Comparison of ENCODE assay signal across 8 cellular contexts in genomic region chr7:154913645-154914579, GRCh38.
DNase-seq lines count a peak whose midpoint lies in the region; ATAC-seq, FAIRE-seq and TF ChIP-seq lines count a peak whose summit lies in the region.

No MANE protein-coding gene starts in this region.

- dilution Hi-C loops in keratinocyte (cut with MboI; ENCODE audit: extremely low pct_ligation_motif_present, low sequenced_read_pairs): no loop called here

- H3K27ac ChIP-seq in 22Rv1 (no peak overlapping the region), caudate nucleus (ENCODE audit: low read depth, low read length) (peak overlapping the region; percentile 44), keratinocyte (ENCODE audit: control insufficient read depth, insufficient read depth, low read length) (no peak overlapping the region)

- H2AFZ ChIP-seq in keratinocyte (ENCODE audit: control insufficient read depth, low read length): peak overlapping the region; percentile 80

- H4K20me1 ChIP-seq in keratinocyte (ENCODE audit: control insufficient read depth, extremely low read depth, insufficient read depth, low read length): no peaks in the 10 kb centered on the region

- H3K79me2 ChIP-seq in keratinocyte (ENCODE audit: control insufficient read depth, insufficient read depth, low read length): no peaks in the 10 kb centered on the region

- H3K4me3 ChIP-seq in keratinocyte (ENCODE audit: control insufficient read depth in 2 of 3, extremely low read depth in 1 of 3, insufficient read depth in 2 of 3, low read depth in 1 of 3, low read length in 3 of 3): peak overlapping the region in 2 of 3 experiments; percentile 18 to 38

- H3K9ac ChIP-seq in keratinocyte (ENCODE audit: control insufficient read depth, extremely low read depth, insufficient read depth, low read length): no peak overlapping the region

- TF ChIP-seq CTCF in 22Rv1 (IDR thresholded peaks at IDR 0.05): peak; percentile 98
- TF ChIP-seq CTCF in keratinocyte (optimal IDR thresholded peaks at IDR 0.05 in 1 of 3, IDR thresholded peaks at IDR 0.05 in 1 of 3, conservative IDR thresholded peaks at IDR 0.05 in 1 of 3; ENCODE audit: extremely low read depth in 1 of 3, insufficient read depth in 2 of 3, low read length in 3 of 3): peak; percentile 75 to 91 (median 78)

- no peaks in the 10 kb centered on the region for H3K4me1 ChIP-seq in keratinocyte (ENCODE audit: control insufficient read depth, extremely low read depth, insufficient read depth, low read length)

- ATAC-seq in GM18505 (IDR thresholded peaks at IDR 0.05; ENCODE audit: unreplicated experiment) (peak; percentile 99), HG02970 (IDR thresholded peaks at IDR 0.05; ENCODE audit: low FRiP score, unreplicated experiment) (peak; percentile 92)

- DNase-seq in NCI-H187 treated with DMSO at 0.1 percent for 48 hours (lab: John Stamatoyannopoulos, UW): peak; percentile 23
- DNase-seq in activated CD4-positive, CD25-positive, alpha-beta regulatory T cell treated with anti-CD3 and anti-CD28 coated beads, Interleukin-2, amount 50 U/mL, for 16 hours (ENCODE audit: low read depth, low spot score): peak; percentile 75
- DNase-seq in caudate nucleus (lab: John Stamatoyannopoulos, UW): peak in 60 of 61 donors; percentile 32 to 91 (median 74)
- DNase-seq in keratinocyte (ENCODE audit: low read depth, low spot score): peak; percentile 32
- DNase-seq in stimulated activated CD4-positive, alpha-beta T cell treated with anti-CD3 and anti-CD28 coated beads, Interleukin-15, amount 100 ng/mL, for 24 hours: peak; percentile 93

- peaks cover 2% of the 10 kb centered on the region for H3K9me3 ChIP-seq in keratinocyte (ENCODE audit: control insufficient read depth, low read depth, low read length)

- FAIRE-seq in keratinocyte (lab: Jason Lieb, UNC): no peak

- H3K36me3 ChIP-seq in keratinocyte (ENCODE audit: control insufficient read depth in 2 of 2, extremely low read depth in 1 of 2, insufficient read depth in 2 of 2, low read length in 2 of 2): no peaks in the 10 kb centered on the region

- no peak for TF ChIP-seq POLR2A in GM18505 (IDR thresholded peaks at IDR 0.05; ENCODE audit: borderline replicate concordance, extremely low read depth, insufficient read depth, insufficient read length)

- H3K27me3 ChIP-seq in keratinocyte (ENCODE audit: control insufficient read depth, extremely low read depth, insufficient read depth, low read length): peaks cover 15% of the 10 kb centered on the region

- no peaks in the 10 kb centered on the region for H3K9me1 ChIP-seq in keratinocyte (ENCODE audit: control insufficient read depth, extremely low read depth, insufficient read depth, low read length)

- H3K4me2 ChIP-seq in keratinocyte (ENCODE audit: control insufficient read depth, extremely low read depth, insufficient read depth, low read depth, low read length): peak overlapping the region; percentile 70

Comparison
In these comparisons a context has a peak if more than half of its experiments do, and no peak if none do; other contexts are left out.
1. DNase-seq: peak in every context shown above with its lines; median percentile 93 in stimulated activated CD4-positive, alpha-beta T cell treated with anti-CD3 and anti-CD28 coated beads, Interleukin-15, amount 100 ng/mL, for 24 hours; 75 in activated CD4-positive, CD25-positive, alpha-beta regulatory T cell treated with anti-CD3 and anti-CD28 coated beads, Interleukin-2, amount 50 U/mL, for 16 hours; 74 in caudate nucleus; 32 in keratinocyte; 23 in NCI-H187 treated with DMSO at 0.1 percent for 48 hours.